10 cellular contexts compared by ENCODE assay signal in the genomic region with DNA sequence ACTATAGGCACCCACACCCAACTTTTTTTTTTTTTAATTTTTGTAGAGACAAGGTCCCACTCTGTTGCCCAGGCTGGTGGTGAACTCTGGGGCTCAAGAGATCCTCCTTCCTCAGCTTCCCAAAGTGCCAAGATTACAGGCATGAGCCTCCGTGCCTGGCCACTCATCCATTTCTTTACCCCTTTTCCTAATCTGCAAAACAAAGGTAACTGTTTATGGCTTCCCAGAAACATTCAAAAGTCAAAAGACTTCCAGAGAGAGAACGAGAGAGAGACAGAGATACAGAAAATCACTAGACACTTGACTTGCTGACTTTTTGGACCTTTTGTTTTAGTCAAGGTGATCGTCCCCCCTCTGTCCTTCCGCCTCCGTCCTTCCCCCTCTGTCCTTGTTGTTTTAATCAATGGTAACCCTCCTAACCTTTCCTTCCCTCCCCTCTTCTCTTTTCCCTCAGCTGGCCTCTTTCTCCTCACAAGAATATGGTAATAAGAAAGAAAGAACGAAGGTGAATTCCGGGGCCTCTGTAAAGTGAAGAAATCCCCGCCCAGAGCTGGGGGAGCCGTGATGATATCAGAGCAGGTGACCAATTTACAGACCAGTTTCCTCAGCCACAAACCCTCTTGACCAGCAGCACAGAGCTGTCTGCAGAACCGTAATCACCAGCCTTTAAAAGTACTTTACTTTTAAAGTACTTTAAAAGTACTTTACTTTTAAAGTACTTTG. TPM values are rescaled to one million over a fixed set of nuclear protein-coding genes. Genes with fewer than 3 reads are reported as not detected.
DNase-seq lines count a peak whose midpoint lies in the region; ATAC-seq, FAIRE-seq and TF ChIP-seq lines count a peak whose summit lies in the region.
"Had no signal": no experiment of that assay in that cellular context is flagged by ENCODE, and none has a peak within 500 bp of the region (broad histone marks: within the 10 kb centered on the region; RNA-seq: fewer than 3 reads in every experiment).

No MANE protein-coding gene starts in this region.

- H3K27ac Mint-ChIP-seq in CD14-positive monocyte: peak overlapping the region; percentile 20 to 74 (median 54)

- no peaks in the 10 kb centered on the region for H3K36me3 ChIP-seq in iPS-18a (ENCODE audit: control insufficient read depth, low read depth, low read length)
- H3K36me3 ChIP-seq: neutrophil had no signal

- H3K9ac ChIP-seq in iPS-18a (ENCODE audit: low read length): no peak overlapping the region

- peaks cover 0 to 4% (median 2%) of the 10 kb centered on the region in 7 donors for H3K9me3 Mint-ChIP-seq in CD14-positive monocyte

- H3K4me1 ChIP-seq in iPS-18a (ENCODE audit: control insufficient read depth, low read depth, low read length): peaks cover 16% of the 10 kb centered on the region

- DNase-seq in CD14-positive monocyte (ENCODE audit: low spot score) (no peak), urothelium cell line (ENCODE audit: low spot score) (no peak), GF-D8 (lab: John Stamatoyannopoulos, UW) (no peak), medulla oblongata (ENCODE audit: extremely low spot score) (no peak), NCI-H2171 treated with DMSO at 0.1 percent for 48 hours (lab: John Stamatoyannopoulos, UW) (no peak)
- DNase-seq: Calu3 had no signal

- no peak for FAIRE-seq in urothelium cell line (lab: Jason Lieb, UNC)

- no peak for TF ChIP-seq CTCF in CD14-positive monocyte (IDR thresholded peaks at IDR 0.05)

- no peaks in the 10 kb centered on the region for H3K27me3 ChIP-seq in iPS-18a (ENCODE audit: control insufficient read depth, insufficient read depth, low read length)
- H3K27me3 ChIP-seq: neutrophil had no signal

- H3K9me3 ChIP-seq in iPS-18a (ENCODE audit: control insufficient read depth, low read depth, low read length): no peaks in the 10 kb centered on the region
- H3K9me3 ChIP-seq: neutrophil had no signal

- ATAC-seq in GM19035 (IDR thresholded peaks at IDR 0.05; ENCODE audit: unreplicated experiment) (peak; percentile 67), HG03565 (IDR thresholded peaks at IDR 0.05; ENCODE audit: unreplicated experiment) (peak; percentile 39)

- peak overlapping the region; percentile 18 for H3K4me3 ChIP-seq in iPS-18a (ENCODE audit: low read length)

- intact Hi-C loops in CD14-positive monocyte (cut with micrococcal nuclease): no loop called here

- H3K36me3 Mint-ChIP-seq in CD14-positive monocyte: peaks cover 21 to 28% of the 10 kb centered on the region in 2 donors

- H3K4me3 Mint-ChIP-seq in CD14-positive monocyte: no peak overlapping the region

- no peaks in the 10 kb centered on the region for H3K27me3 Mint-ChIP-seq in CD14-positive monocyte (ENCODE audit: low read depth in 3 of 3)

- no peak overlapping the region for H3K27ac ChIP-seq in iPS-18a (ENCODE audit: low read length)
- H3K27ac ChIP-seq: neutrophil had no signal

- peaks cover 70% of the 10 kb centered on the region for H3K4me1 Mint-ChIP-seq in CD14-positive monocyte

RNA-seq across cellular contexts. Expression of a gene that starts 21.9 kb away (rescaled TPM):
- polyA plus RNA-seq in CD14-positive monocyte: 10 to 100 TPM in 1 of 2 donors, 1 to 10 TPM in 1; 5.7 to 10.6 TPM
